In the genomic region with DNA sequence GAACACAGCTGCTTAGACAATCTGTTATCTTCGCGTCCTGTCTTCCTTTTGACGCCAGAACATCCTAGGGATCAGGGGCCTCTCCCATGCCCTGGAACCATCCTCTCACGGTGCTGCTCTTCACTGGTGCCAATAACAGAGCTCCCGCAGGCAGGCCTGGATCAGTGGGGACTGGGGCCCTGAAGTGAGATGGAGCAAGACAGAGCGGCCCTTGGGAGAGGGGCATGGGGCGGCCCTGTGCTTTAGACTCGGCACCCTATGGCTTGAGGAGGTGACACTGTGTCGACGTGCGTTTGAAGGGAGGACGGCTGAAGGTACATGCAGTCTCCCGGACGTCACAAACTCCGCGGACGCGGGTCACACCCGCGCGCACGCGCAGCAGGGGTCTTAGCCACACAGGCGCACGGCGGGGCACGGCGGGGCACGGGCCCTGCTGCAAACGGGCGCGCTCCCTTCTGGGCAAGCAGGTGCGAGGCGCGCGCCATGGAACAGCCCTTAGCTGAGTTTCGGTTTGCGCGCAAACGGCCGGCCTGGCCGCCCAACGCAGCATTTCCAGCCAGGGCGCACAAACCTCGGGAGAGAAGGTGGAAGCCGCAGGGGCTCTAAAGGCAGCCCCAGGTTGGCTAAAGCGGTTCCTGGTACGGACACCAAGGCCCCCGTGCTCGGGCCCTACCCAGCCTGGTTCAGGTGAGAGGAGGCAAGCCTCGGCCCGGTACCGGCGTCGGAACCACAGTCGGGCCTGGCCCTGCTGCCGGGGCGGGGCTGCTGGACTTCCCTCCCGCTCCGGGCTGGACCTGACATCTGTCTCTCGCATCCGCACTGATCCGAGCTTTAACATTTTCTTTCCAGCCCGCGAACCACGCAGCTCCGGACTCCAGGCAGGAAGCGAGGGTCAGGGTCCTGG, we compare ENCODE assay signal across 8 cellular contexts. TPM values are rescaled to one million over a fixed set of nuclear protein-coding genes. Genes with fewer than 3 reads are reported as not detected.
DNase-seq lines count a peak whose midpoint lies in the region; ATAC-seq, FAIRE-seq and TF ChIP-seq lines count a peak whose summit lies in the region.

No MANE protein-coding gene starts in this region.

- TF ChIP-seq CTCF in A673 (conservative IDR thresholded peaks at IDR 0.05; ENCODE audit: low read depth, low read length) (no peak), stomach (IDR thresholded peaks at IDR 0.05) (no peak)

- TF ChIP-seq POLR2A in stomach (IDR thresholded peaks at IDR 0.05) (no peak), H54 (IDR thresholded peaks at IDR 0.05; ENCODE audit: low read depth, low read length) (no peak)

- H3K36me3 ChIP-seq in A673 (ENCODE audit: insufficient read depth, low read length, poor library complexity, severe bottlenecking) = no peaks in the 10 kb centered on the region
- no peaks in the 10 kb centered on the region for H3K36me3 ChIP-seq in stomach

- WGBS in stomach, 5 donors = 2 to 6% (median 2%) methylated on average over 25 to 68 of the region's 68 CpGs

- H3K36me3 Mint-ChIP-seq in activated T-cell treated with anti-CD3 and anti-CD28 coated beads, Interleukin-2, amount 50 U/mL, for 24 hours (ENCODE audit: low read depth) = no peaks in the 10 kb centered on the region

- H3K9me3 ChIP-seq in A673 (ENCODE audit: low read depth, low read length, poor library complexity, severe bottlenecking) (no peaks in the 10 kb centered on the region), stomach (no peaks in the 10 kb centered on the region)

- H3K4me3 Mint-ChIP-seq in activated T-cell treated with anti-CD3 and anti-CD28 coated beads, Interleukin-2, amount 50 U/mL, for 24 hours = peak overlapping the region; percentile 62

- H3K9me3 Mint-ChIP-seq in activated T-cell treated with anti-CD3 and anti-CD28 coated beads, Interleukin-2, amount 50 U/mL, for 24 hours = no peaks in the 10 kb centered on the region

- peak overlapping the region; percentile 41 for H3K4me3 ChIP-seq in A673 (ENCODE audit: low read depth, low read length, poor library complexity, severe bottlenecking)
- peak overlapping the region; percentile 28 to 50 (median 40) for H3K4me3 ChIP-seq in stomach

- peak; percentile 32 for ATAC-seq in GM18498 (IDR thresholded peaks at IDR 0.05; ENCODE audit: unreplicated experiment)
- no peak for ATAC-seq in HG03108 (IDR thresholded peaks at IDR 0.05; ENCODE audit: unreplicated experiment)

- H3K27ac Mint-ChIP-seq in activated T-cell treated with anti-CD3 and anti-CD28 coated beads, Interleukin-2, amount 50 U/mL, for 24 hours = no peak overlapping the region

- BruUV-seq in A673 (replicated peaks; lab: Mats Ljungman, UMichigan) = no TSS peak

- H3K27me3 Mint-ChIP-seq in activated T-cell treated with anti-CD3 and anti-CD28 coated beads, Interleukin-2, amount 50 U/mL, for 24 hours = peaks cover 73% of the 10 kb centered on the region

- no peak overlapping the region for H3K27ac ChIP-seq in A673 (ENCODE audit: low read depth, low read length, poor library complexity, severe bottlenecking)
- H3K27ac ChIP-seq in stomach = no peak overlapping the region

- H3K27me3 ChIP-seq in A673 (replicated peaks; ENCODE audit: insufficient read depth, low read depth, low read length, poor library complexity) = peaks cover 58% of the 10 kb centered on the region
- H3K27me3 ChIP-seq in stomach = peaks cover 6 to 73% (median 32%) of the 10 kb centered on the region in 3 donors

- intact Hi-C loops in A673 (cut with micrococcal nuclease; ENCODE audit: unreplicated experiment) = no loop called here
- intact Hi-C loops in stomach (cut with DNase I; ENCODE audit: low total_unique reads) = no loop called here

- peaks cover 18% of the 10 kb centered on the region for H3K4me1 Mint-ChIP-seq in activated T-cell treated with anti-CD3 and anti-CD28 coated beads, Interleukin-2, amount 50 U/mL, for 24 hours (ENCODE audit: low read depth)

- CTCF ChIA-PET in A673 (lab: Charles Lee) = no interaction called here

- POLR2A ChIA-PET in A673 (lab: Charles Lee; ENCODE audit: low non-redundant PET) = no interaction called here

- no peak for FAIRE-seq in H54 (lab: Jason Lieb, UNC)

- peaks cover 11% of the 10 kb centered on the region for H3K4me1 ChIP-seq in A673 (ENCODE audit: insufficient read depth, low read length, poor library complexity, severe bottlenecking)
- H3K4me1 ChIP-seq in stomach = peaks cover 9 to 29% (median 21%) of the 10 kb centered on the region in 4 donors

- DNase-seq in A673 (ENCODE audit: low spot score) (peak; percentile 14), iPS-NIHi11 (ENCODE audit: low spot score) (peak; percentile 27), stomach (no peak), H54 (ENCODE audit: insufficient read length, low spot score) (no peak), amygdala (lab: John Stamatoyannopoulos, UW) (no peak)
- peak; percentile 46 for DNase-seq in activated T-cell treated with anti-CD3 and anti-CD28 coated beads, Interleukin-2, amount 50 U/mL, for 24 hours

- no peak for TF ChIP-seq EP300 in stomach (IDR thresholded peaks at IDR 0.05)

RNA-seq across cellular contexts. Expression of a gene that starts 16.5 kb away (rescaled TPM):
- total RNA-seq in A673 (2021) (not detected in 2 replicates), stomach (under 1 TPM in 2 of 5 donors, not detected in 3; 0.18 to 0.43 TPM)
- polyA plus RNA-seq in stomach = under 1 TPM in 1 of 3 donors, not detected in 2; 0.15 TPM

Comparison
In these comparisons a context has a peak if more than half of its experiments do, and no peak if none do; other contexts are left out.
1. DNase-seq: peak in A673 (single experiment), activated T-cell treated with anti-CD3 and anti-CD28 coated beads, Interleukin-2, amount 50 U/mL, for 24 hours (single experiment) and iPS-NIHi11 (single experiment); none in stomach (single experiment), H54 (single experiment) and amygdala (0 of 56).